ENCODE assay signal across 8 cellular contexts in genomic region chr15:75449585-75450306, GRCh38. TPM values are rescaled to one million over a fixed set of nuclear protein-coding genes. Genes with fewer than 3 reads are reported as not detected.
DNase-seq lines count a peak whose midpoint lies in the region; ATAC-seq, FAIRE-seq and TF ChIP-seq lines count a peak whose summit lies in the region.

No MANE protein-coding gene starts in this region.

- H3K27ac Mint-ChIP-seq in CD4-positive, alpha-beta T cell, result peak overlapping the region; percentile 96

- TF ChIP-seq POLR2A in endothelial cell of umbilical vein (IDR thresholded peaks at IDR 0.05; ENCODE audit: low read depth, low read length), result no peak

- H3K27me3 Mint-ChIP-seq in CD4-positive, alpha-beta T cell, result no peaks in the 10 kb centered on the region

- H3K4me2 ChIP-seq in OCI-LY7 (ENCODE audit: low read length) (peak overlapping the region; percentile 94), endothelial cell of umbilical vein (ENCODE audit: insufficient read depth, low read length) (peak overlapping the region; percentile 66), osteoblast (ENCODE audit: insufficient read depth, low read length) (peak overlapping the region; percentile 97)

- BruUV-seq in OCI-LY7 (replicated peaks; lab: Mats Ljungman, UMichigan) (no TSS peak), endothelial cell of umbilical vein (replicated peaks; lab: Mats Ljungman, UMichigan) (TSS peak; percentile 2)

- CTCF ChIA-PET in CD4-positive, alpha-beta T cell (lab: Charles Lee), result interaction anchor here (3.9 kb wide), 1 partner anchor 82 kb away, joined by 26 read pairs; the partner anchor contains the start of gene MAN2C1
- CTCF ChIA-PET in OCI-LY7 (lab: Charles Lee; ENCODE audit: unreplicated experiment), result no interaction called here
- CTCF ChIA-PET in endothelial cell of umbilical vein (lab: Charles Lee), result interaction anchor here (1.0 to 3.2 kb wide), 3 partner anchors 9 to 81 kb away, joined by 3 to 21 read pairs (median 6); partner anchors contain the start of gene MAN2C1

- no peaks in the 10 kb centered on the region for H3K9me3 ChIP-seq in CD4-positive, alpha-beta T cell (ENCODE audit: control insufficient read depth, low read length)
- H3K9me3 ChIP-seq in OCI-LY7 (ENCODE audit: low read length), result no peaks in the 10 kb centered on the region
- H3K9me3 ChIP-seq in endothelial cell of umbilical vein (replicated peaks; ENCODE audit: control insufficient read depth, insufficient read depth, low read length), result no peaks in the 10 kb centered on the region
- no peaks in the 10 kb centered on the region for H3K9me3 ChIP-seq in osteoblast (ENCODE audit: low read depth, low read length)

- dilution Hi-C loops in endothelial cell of umbilical vein (cut with MboI; ENCODE audit: extremely low pct_ligation_motif_present, low sequenced_read_pairs), result loop anchor here (25.0 kb wide), 1 partner anchor 138 kb away; the partner anchor contains the start of gene PTPN9

- H3K9ac ChIP-seq in endothelial cell of umbilical vein (replicated peaks; ENCODE audit: extremely low read depth, insufficient read depth, low read length), result peak overlapping the region; percentile 47

- peak overlapping the region; percentile 82 for H3K27ac ChIP-seq in CD4-positive, alpha-beta T cell (ENCODE audit: low read depth, low read length)
- H3K27ac ChIP-seq in OCI-LY7 (ENCODE audit: low read depth, low read length, poor library complexity, severe bottlenecking) (peak overlapping the region; percentile 67), endothelial cell of umbilical vein (ENCODE audit: insufficient read depth, low read depth, low read length) (no peak overlapping the region), osteoblast (ENCODE audit: low read depth, low read length) (peak overlapping the region; percentile 70)

- H3K79me2 ChIP-seq in OCI-LY7 (ENCODE audit: insufficient read depth, low read depth, low read length) (peaks cover 62% of the 10 kb centered on the region), endothelial cell of umbilical vein (ENCODE audit: control insufficient read depth, insufficient read depth, low read length) (peaks cover 52% of the 10 kb centered on the region), osteoblast (ENCODE audit: insufficient read depth, low read length) (peaks cover 57% of the 10 kb centered on the region)

- H3K4me1 ChIP-seq in OCI-LY7 (ENCODE audit: insufficient read depth, low read length, poor library complexity, severe bottlenecking) (peaks cover 39% of the 10 kb centered on the region), endothelial cell of umbilical vein (ENCODE audit: control insufficient read depth, extremely low read depth, insufficient read depth, low read length) (peaks cover 23% of the 10 kb centered on the region), osteoblast (ENCODE audit: insufficient read depth, low read length) (peaks cover 25% of the 10 kb centered on the region)

- H3K36me3 ChIP-seq in OCI-LY7 (ENCODE audit: insufficient read depth, low read length), result peaks cover 20% of the 10 kb centered on the region
- no peaks in the 10 kb centered on the region for H3K36me3 ChIP-seq in endothelial cell of umbilical vein (ENCODE audit: control insufficient read depth in 2 of 2, extremely low read depth in 1 of 2, insufficient read depth in 2 of 2, low read length in 2 of 2)
- peaks cover 3% of the 10 kb centered on the region for H3K36me3 ChIP-seq in osteoblast (ENCODE audit: insufficient read depth, low read length)

- no peaks in the 10 kb centered on the region for H3K9me3 Mint-ChIP-seq in CD4-positive, alpha-beta T cell

- H3K36me3 Mint-ChIP-seq in CD4-positive, alpha-beta T cell (ENCODE audit: low read depth), result peaks cover 26% of the 10 kb centered on the region

- H3K4me3 ChIP-seq in OCI-LY7 (ENCODE audit: low read depth, low read length, poor library complexity, severe bottlenecking) (peak overlapping the region; percentile 85), endothelial cell of umbilical vein (replicated peaks in 1 of 3; ENCODE audit: insufficient read depth in 1 of 3, low read depth in 1 of 3, low read length in 3 of 3) (peak overlapping the region in 2 of 3 experiments; percentile 62 to 83), osteoblast (ENCODE audit: insufficient read depth, low read length) (peak overlapping the region; percentile 95)

- DNase-seq in CD4-positive, alpha-beta T cell, result no peak
- no peak for DNase-seq in OCI-LY7 (ENCODE audit: low spot score)
- no peak for DNase-seq in endothelial cell of umbilical vein (ENCODE audit: low read depth, low spot score)
- no peak for DNase-seq in osteoblast (ENCODE audit: insufficient read length, low spot score, missing footprints)
- DNase-seq in NCI-H510A (lab: John Stamatoyannopoulos, UW), result no peak
- DNase-seq in NCI-H510A treated with DMSO at 0.1 percent for 48 hours (lab: John Stamatoyannopoulos, UW), result no peak

- peaks cover 31% of the 10 kb centered on the region for H4K20me1 ChIP-seq in OCI-LY7 (ENCODE audit: insufficient read depth, low read length)
- H4K20me1 ChIP-seq in endothelial cell of umbilical vein (replicated peaks; ENCODE audit: control insufficient read depth, extremely low read depth, insufficient read depth, low read length), result peaks cover 5% of the 10 kb centered on the region
- H4K20me1 ChIP-seq in osteoblast (ENCODE audit: insufficient read depth, low read length), result peaks cover 38% of the 10 kb centered on the region

- no peak for TF ChIP-seq CTCF in CD4-positive, alpha-beta T cell (IDR thresholded peaks at IDR 0.05)
- TF ChIP-seq CTCF in OCI-LY7 (conservative IDR thresholded peaks at IDR 0.05; ENCODE audit: low read length), result no peak
- no peak for TF ChIP-seq CTCF in endothelial cell of umbilical vein (IDR thresholded peaks at IDR 0.05; ENCODE audit: extremely low read depth in 1 of 2, insufficient read depth in 1 of 2, low read depth in 1 of 2, low read length in 2 of 2)
- no peak for TF ChIP-seq CTCF in osteoblast (IDR thresholded peaks at IDR 0.05; ENCODE audit: extremely low read depth, low read depth, low read length)

- no peaks in the 10 kb centered on the region for H3K27me3 ChIP-seq in CD4-positive, alpha-beta T cell (ENCODE audit: control insufficient read depth, insufficient read depth, low read length)
- H3K27me3 ChIP-seq in endothelial cell of umbilical vein (ENCODE audit: control insufficient read depth in 2 of 2, insufficient read depth in 2 of 2, low read length in 2 of 2), result no peaks in the 10 kb centered on the region
- H3K27me3 ChIP-seq in osteoblast (ENCODE audit: insufficient read depth, low read length), result no peaks in the 10 kb centered on the region

- peak overlapping the region; percentile 93 for H3K4me3 Mint-ChIP-seq in CD4-positive, alpha-beta T cell

- intact Hi-C loops in CD4-positive, alpha-beta T cell (cut with DNase I, micrococcal nuclease), result loop anchor here (1.0 to 10.0 kb wide), 10 partner anchors 82 to 1457 kb away; partner anchors contain the start of genes C15orf39 (in 2 of the 2), CLK3 (in 1 of the 2), IMP3 (in 1 of the 2) and MAN2C1 (in 1 of the 2)
- intact Hi-C loops in OCI-LY7 (cut with micrococcal nuclease; ENCODE audit: unreplicated experiment) (loop anchor here (1.0 to 5.0 kb wide), 4 partner anchors 102 to 662 kb away; partner anchors contain the start of genes C15orf39, NEIL1 and PTPN9), endothelial cell of umbilical vein (cut with micrococcal nuclease) (loop anchor here (5.0 kb wide), 3 partner anchors 342 to 487 kb away; no protein-coding TSS in a partner anchor)

- no peak overlapping the region for H2AFZ ChIP-seq in OCI-LY7 (ENCODE audit: low read length)
- no peak overlapping the region for H2AFZ ChIP-seq in endothelial cell of umbilical vein (ENCODE audit: low read depth, low read length)
- peak overlapping the region; percentile 86 for H2AFZ ChIP-seq in osteoblast (ENCODE audit: low read length)

- H3K9me2 ChIP-seq in OCI-LY7 (ENCODE audit: insufficient read depth, low read length), result no peaks in the 10 kb centered on the region

- POLR2A ChIA-PET in CD4-positive, alpha-beta T cell (lab: Charles Lee), result interaction anchor here (1.6 to 7.4 kb wide), 5 partner anchors 18 to 190 kb away, joined by 3 to 294 read pairs (median 143); partner anchors contain the start of genes IMP3, MAN2C1, PTPN9 and SNUPN
- POLR2A ChIA-PET in OCI-LY7 (lab: Charles Lee) (no interaction called here), endothelial cell of umbilical vein (lab: Charles Lee) (no interaction called here)

- peaks cover 70% of the 10 kb centered on the region for H3K4me1 Mint-ChIP-seq in CD4-positive, alpha-beta T cell (ENCODE audit: low read depth)

- H3K9me1 ChIP-seq in endothelial cell of umbilical vein (replicated peaks; ENCODE audit: control insufficient read depth, extremely low read depth, insufficient read depth, low read length), result no peaks in the 10 kb centered on the region

- FAIRE-seq in endothelial cell of umbilical vein (lab: Jason Lieb, UNC), result peak; percentile 90

- ATAC-seq in CD4-positive, alpha-beta T cell (ENCODE audit: poor library complexity), result no peak
- ATAC-seq in GM21360 (IDR thresholded peaks at IDR 0.05; ENCODE audit: unreplicated experiment) (no peak), HG03159 (IDR thresholded peaks at IDR 0.05; ENCODE audit: unreplicated experiment) (no peak)

TF ChIP-seq in endothelial cell of umbilical vein, 7 proteins besides CTCF, POLR2A, EP300 and RAD21 (continues in another document):
- TF ChIP-seq MAX (IDR thresholded peaks at IDR 0.05; ENCODE audit: insufficient read depth, insufficient read length), result no peak
- TF ChIP-seq JUN (IDR thresholded peaks at IDR 0.05; ENCODE audit: borderline replicate concordance, insufficient read depth, insufficient read length, low read depth), result no peak
- TF ChIP-seq EZH2 (IDR thresholded peaks at IDR 0.05; ENCODE audit: borderline replicate concordance, low read depth, low read length, severe bottlenecking), result no peak
- TF ChIP-seq MYC (IDR thresholded peaks at IDR 0.05; ENCODE audit: low read depth, low read length), result no peak
- no peak for TF ChIP-seq GATA2 (IDR thresholded peaks at IDR 0.05; ENCODE audit: insufficient read depth, insufficient read length, low read depth, low read length)
- TF ChIP-seq POLR2AphosphoS5 (IDR thresholded peaks at IDR 0.05; ENCODE audit: insufficient read depth, low read depth, low read length), result no peak

RNA-seq across cellular contexts. Expression of gene SIN3A, which starts 1.7 kb away (rescaled TPM):
- total RNA-seq in CD4-positive, alpha-beta T cell, result 100 to 1,000 TPM; 136 to 141 TPM
- 38.4 and 44.2 TPM in 2 replicates for total RNA-seq in OCI-LY7 (2014; rRNA removed; shearing (Covaris generic))
- total RNA-seq in OCI-LY7 (2022), result 103 and 112 TPM in 2 replicates
- 44.5 and 50.5 TPM in 2 replicates for total RNA-seq in endothelial cell of umbilical vein
- polyA plus RNA-seq in endothelial cell of umbilical vein, result 30.6 and 33.7 TPM in 2 replicates
- 20.1 and 23.1 TPM in 2 replicates for polyA plus RNA-seq in endothelial cell of umbilical vein (2011; cell fraction: cytosol; rRNA removed)
- polyA plus RNA-seq in endothelial cell of umbilical vein (2011; cell fraction: nucleus; rRNA removed), result 32.9 and 34.7 TPM in 2 replicates
- 19.2 and 20.3 TPM in 2 replicates for polyA plus RNA-seq in endothelial cell of umbilical vein (2012)
- 59.3 and 62.0 TPM in 2 replicates for polyA minus RNA-seq in endothelial cell of umbilical vein
- 32.8 TPM for polyA minus RNA-seq in endothelial cell of umbilical vein (2011; cell fraction: cytosol; rRNA and poly(A)+ RNA removed)
- 38.5 and 48.7 TPM in 2 replicates for polyA minus RNA-seq in endothelial cell of umbilical vein (2011; cell fraction: nucleus; rRNA and poly(A)+ RNA removed)
- 34.5 and 36.2 TPM in 2 replicates for total RNA-seq in osteoblast
